Comparison of ENCODE assay signal across 1 cellular context in genomic region chr13:99606322-99607089, GRCh38.
TF ChIP-seq lines count a peak whose summit lies in the region.

Gene CLYBL, plus strand, starts transcription at chr13:99606690.

TF ChIP-seq in HepG2, 621 proteins besides CTCF, POLR2A, EP300 and RAD21 (continued from another document):
- TF ChIP-seq, protein P1, sequence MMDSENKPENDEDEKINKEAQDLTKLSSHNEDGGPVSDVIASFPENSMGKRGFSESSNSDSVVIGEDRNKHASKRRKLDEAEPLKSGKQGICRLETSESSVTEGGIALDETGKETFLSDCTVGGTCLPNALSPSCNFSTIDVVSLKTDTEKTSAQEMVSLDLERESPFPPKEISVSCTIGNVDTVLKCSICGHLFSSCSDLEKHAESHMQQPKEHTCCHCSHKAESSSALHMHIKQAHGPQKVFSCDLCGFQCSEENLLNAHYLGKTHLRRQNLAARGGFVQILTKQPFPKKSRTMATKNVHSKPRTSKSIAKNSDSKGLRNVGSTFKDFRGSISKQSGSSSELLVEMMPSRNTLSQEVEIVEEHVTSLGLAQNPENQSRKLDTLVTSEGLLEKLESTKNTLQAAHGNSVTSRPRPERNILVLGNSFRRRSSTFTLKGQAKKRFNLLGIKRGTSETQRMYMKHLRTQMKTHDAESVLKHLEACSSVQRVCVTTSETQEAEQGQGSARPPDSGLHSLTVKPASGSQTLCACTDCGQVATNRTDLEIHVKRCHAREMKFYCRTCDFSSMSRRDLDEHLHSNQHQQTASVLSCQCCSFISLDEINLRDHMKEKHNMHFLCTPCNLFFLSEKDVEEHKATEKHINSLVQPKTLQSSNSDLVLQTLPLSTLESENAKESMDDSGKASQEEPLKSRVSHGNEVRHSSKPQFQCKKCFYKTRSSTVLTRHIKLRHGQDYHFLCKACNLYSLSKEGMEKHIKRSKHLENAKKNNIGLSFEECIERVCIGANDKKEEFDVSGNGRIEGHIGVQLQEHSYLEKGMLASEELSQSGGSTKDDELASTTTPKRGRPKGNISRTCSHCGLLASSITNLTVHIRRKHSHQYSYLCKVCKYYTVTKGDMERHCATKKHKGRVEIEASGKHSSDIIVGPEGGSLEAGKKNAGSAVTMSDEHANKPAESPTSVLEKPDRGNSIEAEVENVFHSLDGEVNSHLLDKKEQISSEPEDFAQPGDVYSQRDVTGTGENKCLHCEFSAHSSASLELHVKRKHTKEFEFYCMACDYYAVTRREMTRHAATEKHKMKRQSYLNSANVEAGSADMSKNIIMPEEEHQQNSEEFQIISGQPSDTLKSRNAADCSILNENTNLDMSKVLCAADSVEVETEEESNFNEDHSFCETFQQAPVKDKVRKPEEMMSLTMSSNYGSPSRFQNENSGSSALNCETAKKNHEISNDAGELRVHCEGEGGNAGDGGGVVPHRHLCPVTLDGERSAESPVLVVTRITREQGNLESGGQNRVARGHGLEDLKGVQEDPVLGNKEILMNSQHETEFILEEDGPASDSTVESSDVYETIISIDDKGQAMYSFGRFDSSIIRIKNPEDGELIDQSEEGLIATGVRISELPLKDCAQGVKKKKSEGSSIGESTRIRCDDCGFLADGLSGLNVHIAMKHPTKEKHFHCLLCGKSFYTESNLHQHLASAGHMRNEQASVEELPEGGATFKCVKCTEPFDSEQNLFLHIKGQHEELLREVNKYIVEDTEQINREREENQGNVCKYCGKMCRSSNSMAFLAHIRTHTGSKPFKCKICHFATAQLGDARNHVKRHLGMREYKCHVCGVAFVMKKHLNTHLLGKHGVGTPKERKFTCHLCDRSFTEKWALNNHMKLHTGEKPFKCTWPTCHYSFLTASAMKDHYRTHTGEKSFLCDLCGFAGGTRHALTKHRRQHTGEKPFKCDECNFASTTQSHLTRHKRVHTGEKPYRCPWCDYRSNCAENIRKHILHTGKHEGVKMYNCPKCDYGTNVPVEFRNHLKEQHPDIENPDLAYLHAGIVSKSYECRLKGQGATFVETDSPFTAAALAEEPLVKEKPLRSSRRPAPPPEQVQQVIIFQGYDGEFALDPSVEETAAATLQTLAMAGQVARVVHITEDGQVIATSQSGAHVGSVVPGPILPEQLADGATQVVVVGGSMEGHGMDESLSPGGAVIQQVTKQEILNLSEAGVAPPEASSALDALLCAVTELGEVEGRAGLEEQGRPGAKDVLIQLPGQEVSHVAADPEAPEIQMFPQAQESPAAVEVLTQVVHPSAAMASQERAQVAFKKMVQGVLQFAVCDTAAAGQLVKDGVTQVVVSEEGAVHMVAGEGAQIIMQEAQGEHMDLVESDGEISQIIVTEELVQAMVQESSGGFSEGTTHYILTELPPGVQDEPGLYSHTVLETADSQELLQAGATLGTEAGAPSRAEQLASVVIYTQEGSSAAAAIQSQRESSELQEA (CRISPR knock-in tag; IDR thresholded peaks at IDR 0.05; ENCODE audit: not compliant biosample characterization): no peak
- TF ChIP-seq ZNF329 (CRISPR knock-in tag; IDR thresholded peaks at IDR 0.05; ENCODE audit: low read depth) (no peak), ZNF367 (CRISPR knock-in tag; IDR thresholded peaks at IDR 0.05; ENCODE audit: borderline replicate concordance) (no peak), SIX4 (CRISPR knock-in tag; IDR thresholded peaks at IDR 0.05) (peak; percentile 39; the same call in 1 of the 2 replicates), TCF7L2 (IDR thresholded peaks at IDR 0.05; ENCODE audit: low read depth, low read length) (no peak), ZNF549 (CRISPR knock-in tag; IDR thresholded peaks at IDR 0.05) (no peak), BRD4 (CRISPR knock-in tag; IDR thresholded peaks at IDR 0.05) (no peak; the same call in 1 of the 2 replicates), FOXC1 (CRISPR knock-in tag; IDR thresholded peaks at IDR 0.05; ENCODE audit: borderline replicate concordance) (no peak), JUNB (CRISPR knock-in tag; IDR thresholded peaks at IDR 0.05; ENCODE audit: borderline replicate concordance) (no peak), HOXD1 (CRISPR knock-in tag; IDR thresholded peaks at IDR 0.05) (no peak), GABPA (IDR thresholded peaks at IDR 0.05; ENCODE audit: low read depth, low read length) (no peak), GABPA (CRISPR knock-in tag; IDR thresholded peaks at IDR 0.05; ENCODE audit: low read depth) (no peak), MYC (CRISPR knock-in tag; IDR thresholded peaks at IDR 0.05; ENCODE audit: borderline replicate concordance) (peak; percentile 94), ZNF556 (CRISPR knock-in tag; IDR thresholded peaks at IDR 0.05; ENCODE audit: borderline replicate concordance) (peak; percentile 36; the same call in 1 of the 2 replicates), ESRRA (CRISPR knock-in tag; IDR thresholded peaks at IDR 0.05; ENCODE audit: low read depth) (peak; percentile 88), MAF1 (CRISPR knock-in tag; IDR thresholded peaks at IDR 0.05; ENCODE audit: borderline replicate concordance) (no peak), ISL2 (CRISPR knock-in tag; IDR thresholded peaks at IDR 0.05) (no peak), ZNF17 (CRISPR knock-in tag; IDR thresholded peaks at IDR 0.05) (no peak), NRL (CRISPR knock-in tag; IDR thresholded peaks at IDR 0.05; ENCODE audit: borderline replicate concordance) (no peak), ZNF781 (CRISPR knock-in tag; IDR thresholded peaks at IDR 0.05; ENCODE audit: borderline replicate concordance, not compliant biosample characterization) (no peak), EEA1 (CRISPR knock-in tag; IDR thresholded peaks at IDR 0.05; ENCODE audit: borderline replicate concordance) (peak; percentile 78; the same call in 1 of the 2 replicates), AGO2 (optimal IDR thresholded peaks at IDR 0.05; ENCODE audit: low read depth, low read length) (peak; percentile 30), IKZF5 (CRISPR knock-in tag; IDR thresholded peaks at IDR 0.05) (no peak), TGIF2 (CRISPR knock-in tag; IDR thresholded peaks at IDR 0.05) (no peak), PHB2 (IDR thresholded peaks at IDR 0.05; ENCODE audit: partially characterized antibody) (no peak), ZNF326 (CRISPR knock-in tag; IDR thresholded peaks at IDR 0.05; ENCODE audit: borderline replicate concordance) (no peak), ELF1 (CRISPR knock-in tag; IDR thresholded peaks at IDR 0.05) (no peak), MED8 (CRISPR knock-in tag; IDR thresholded peaks at IDR 0.05; ENCODE audit: insufficient replicate concordance) (no peak), ZNF513 (CRISPR knock-in tag; conservative IDR thresholded peaks at IDR 0.05) (no peak), ZNF414 (CRISPR knock-in tag; IDR thresholded peaks at IDR 0.05) (no peak), DR1 (CRISPR knock-in tag; IDR thresholded peaks at IDR 0.05) (no peak), PHF20 (CRISPR knock-in tag; IDR thresholded peaks at IDR 0.05) (0 out of 2 replicates have a peak, but pooled peaks have one; percentile 13), ZNF580 (CRISPR knock-in tag; IDR thresholded peaks at IDR 0.05; ENCODE audit: borderline replicate concordance, low read depth) (no peak), ZNF343 (CRISPR knock-in tag; IDR thresholded peaks at IDR 0.05) (0 out of 2 replicates have a peak, but pooled peaks have one; percentile 31), KDM5A (IDR thresholded peaks at IDR 0.05; ENCODE audit: borderline replicate concordance, low read length) (no peak; the same call in 1 of the 2 replicates)
- TF ChIP-seq, protein P2, sequence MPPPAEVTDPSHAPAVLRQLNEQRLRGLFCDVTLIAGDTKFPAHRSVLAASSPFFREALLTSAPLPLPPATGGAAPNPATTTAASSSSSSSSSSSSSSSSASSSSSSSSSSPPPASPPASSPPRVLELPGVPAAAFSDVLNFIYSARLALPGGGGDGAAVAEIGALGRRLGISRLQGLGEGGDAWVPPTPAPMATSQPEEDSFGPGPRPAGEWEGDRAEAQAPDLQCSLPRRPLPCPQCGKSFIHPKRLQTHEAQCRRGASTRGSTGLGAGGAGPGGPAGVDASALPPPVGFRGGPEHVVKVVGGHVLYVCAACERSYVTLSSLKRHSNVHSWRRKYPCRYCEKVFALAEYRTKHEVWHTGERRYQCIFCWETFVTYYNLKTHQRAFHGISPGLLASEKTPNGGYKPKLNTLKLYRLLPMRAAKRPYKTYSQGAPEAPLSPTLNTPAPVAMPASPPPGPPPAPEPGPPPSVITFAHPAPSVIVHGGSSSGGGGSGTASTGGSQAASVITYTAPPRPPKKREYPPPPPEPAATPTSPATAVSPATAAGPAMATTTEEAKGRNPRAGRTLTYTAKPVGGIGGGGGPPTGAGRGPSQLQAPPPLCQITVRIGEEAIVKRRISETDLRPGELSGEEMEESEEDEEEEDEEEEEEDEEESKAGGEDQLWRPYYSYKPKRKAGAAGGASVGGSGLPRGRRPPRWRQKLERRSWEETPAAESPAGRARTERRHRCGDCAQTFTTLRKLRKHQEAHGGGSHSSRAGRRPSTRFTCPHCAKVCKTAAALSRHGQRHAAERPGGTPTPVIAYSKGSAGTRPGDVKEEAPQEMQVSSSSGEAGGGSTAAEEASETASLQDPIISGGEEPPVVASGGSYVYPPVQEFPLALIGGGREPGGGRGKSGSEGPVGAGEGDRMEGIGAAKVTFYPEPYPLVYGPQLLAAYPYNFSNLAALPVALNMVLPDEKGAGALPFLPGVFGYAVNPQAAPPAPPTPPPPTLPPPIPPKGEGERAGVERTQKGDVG (CRISPR knock-in tag; IDR thresholded peaks at IDR 0.05; ENCODE audit: borderline replicate concordance): no peak
- TF ChIP-seq, protein P3, sequence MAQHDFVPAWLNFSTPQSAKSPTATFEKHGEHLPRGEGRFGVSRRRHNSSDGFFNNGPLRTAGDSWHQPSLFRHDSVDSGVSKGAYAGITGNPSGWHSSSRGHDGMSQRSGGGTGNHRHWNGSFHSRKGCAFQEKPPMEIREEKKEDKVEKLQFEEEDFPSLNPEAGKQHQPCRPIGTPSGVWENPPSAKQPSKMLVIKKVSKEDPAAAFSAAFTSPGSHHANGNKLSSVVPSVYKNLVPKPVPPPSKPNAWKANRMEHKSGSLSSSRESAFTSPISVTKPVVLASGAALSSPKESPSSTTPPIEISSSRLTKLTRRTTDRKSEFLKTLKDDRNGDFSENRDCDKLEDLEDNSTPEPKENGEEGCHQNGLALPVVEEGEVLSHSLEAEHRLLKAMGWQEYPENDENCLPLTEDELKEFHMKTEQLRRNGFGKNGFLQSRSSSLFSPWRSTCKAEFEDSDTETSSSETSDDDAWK (CRISPR knock-in tag; IDR thresholded peaks at IDR 0.05): no peak
- TF ChIP-seq, protein P4, sequence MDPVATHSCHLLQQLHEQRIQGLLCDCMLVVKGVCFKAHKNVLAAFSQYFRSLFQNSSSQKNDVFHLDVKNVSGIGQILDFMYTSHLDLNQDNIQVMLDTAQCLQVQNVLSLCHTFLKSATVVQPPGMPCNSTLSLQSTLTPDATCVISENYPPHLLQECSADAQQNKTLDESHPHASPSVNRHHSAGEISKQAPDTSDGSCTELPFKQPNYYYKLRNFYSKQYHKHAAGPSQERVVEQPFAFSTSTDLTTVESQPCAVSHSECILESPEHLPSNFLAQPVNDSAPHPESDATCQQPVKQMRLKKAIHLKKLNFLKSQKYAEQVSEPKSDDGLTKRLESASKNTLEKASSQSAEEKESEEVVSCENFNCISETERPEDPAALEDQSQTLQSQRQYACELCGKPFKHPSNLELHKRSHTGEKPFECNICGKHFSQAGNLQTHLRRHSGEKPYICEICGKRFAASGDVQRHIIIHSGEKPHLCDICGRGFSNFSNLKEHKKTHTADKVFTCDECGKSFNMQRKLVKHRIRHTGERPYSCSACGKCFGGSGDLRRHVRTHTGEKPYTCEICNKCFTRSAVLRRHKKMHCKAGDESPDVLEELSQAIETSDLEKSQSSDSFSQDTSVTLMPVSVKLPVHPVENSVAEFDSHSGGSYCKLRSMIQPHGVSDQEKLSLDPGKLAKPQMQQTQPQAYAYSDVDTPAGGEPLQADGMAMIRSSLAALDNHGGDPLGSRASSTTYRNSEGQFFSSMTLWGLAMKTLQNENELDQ (CRISPR knock-in tag; IDR thresholded peaks at IDR 0.05; ENCODE audit: borderline replicate concordance): no peak
- TF ChIP-seq, protein P5, sequence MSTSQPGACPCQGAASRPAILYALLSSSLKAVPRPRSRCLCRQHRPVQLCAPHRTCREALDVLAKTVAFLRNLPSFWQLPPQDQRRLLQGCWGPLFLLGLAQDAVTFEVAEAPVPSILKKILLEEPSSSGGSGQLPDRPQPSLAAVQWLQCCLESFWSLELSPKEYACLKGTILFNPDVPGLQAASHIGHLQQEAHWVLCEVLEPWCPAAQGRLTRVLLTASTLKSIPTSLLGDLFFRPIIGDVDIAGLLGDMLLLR (CRISPR knock-in tag; IDR thresholded peaks at IDR 0.05): 0 out of 2 replicates have a peak, but pooled peaks have one; percentile 61
- TF ChIP-seq, protein P6, sequence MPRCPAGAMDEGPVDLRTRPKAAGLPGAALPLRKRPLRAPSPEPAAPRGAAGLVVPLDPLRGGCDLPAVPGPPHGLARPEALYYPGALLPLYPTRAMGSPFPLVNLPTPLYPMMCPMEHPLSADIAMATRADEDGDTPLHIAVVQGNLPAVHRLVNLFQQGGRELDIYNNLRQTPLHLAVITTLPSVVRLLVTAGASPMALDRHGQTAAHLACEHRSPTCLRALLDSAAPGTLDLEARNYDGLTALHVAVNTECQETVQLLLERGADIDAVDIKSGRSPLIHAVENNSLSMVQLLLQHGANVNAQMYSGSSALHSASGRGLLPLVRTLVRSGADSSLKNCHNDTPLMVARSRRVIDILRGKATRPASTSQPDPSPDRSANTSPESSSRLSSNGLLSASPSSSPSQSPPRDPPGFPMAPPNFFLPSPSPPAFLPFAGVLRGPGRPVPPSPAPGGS (CRISPR knock-in tag; IDR thresholded peaks at IDR 0.05): no peak; the same call in 1 of the 2 replicates
